Comparison of ENCODE assay signal across 7 cellular contexts in genomic region chr10:19860107-19860506, GRCh38.
"Had no signal": no experiment of that assay in that cellular context is flagged by ENCODE, and none has a peak within 500 bp of the region (broad histone marks: within the 10 kb centered on the region; RNA-seq: fewer than 3 reads in every experiment).

No MANE protein-coding gene starts in this region.

- H3K4me3 ChIP-seq: GM23248, HAP-1 had no signal

- H3K36me3 ChIP-seq: HAP-1 had no signal

- DNase-seq: GM23248, GOT3, H7, HFFc6, KBM-7 had no signal

- ATAC-seq: HCT116 had no signal

- H3K27ac ChIP-seq: GM23248 had no signal

- H3K9me3 ChIP-seq: HAP-1 had no signal
